In genomic region chr6:13575377-13575775, GRCh38 we compare ENCODE assay signal across 8 cellular contexts. TPM values are rescaled to one million over a fixed set of nuclear protein-coding genes. Genes with fewer than 3 reads are reported as not detected.
DNase-seq lines count a peak whose midpoint lies in the region; ATAC-seq and TF ChIP-seq lines count a peak whose summit lies in the region.

No MANE protein-coding gene starts in this region.

- H3K4me2 ChIP-seq in DOHH2 (ENCODE audit: low read length) (peak overlapping the region; percentile 96), parathyroid adenoma (ENCODE audit: low read length) (peak overlapping the region; percentile 97)

- CTCF ChIA-PET in Panc1 (lab: Charles Lee): no interaction called here

- intact Hi-C loops in Panc1 (cut with micrococcal nuclease; ENCODE audit: unreplicated experiment): loop anchor here (10.0 kb wide), 1 partner anchor 241 kb away; no protein-coding TSS in a partner anchor

- peak overlapping the region; percentile 92 for H3K4me3 ChIP-seq in DOHH2 (ENCODE audit: low read length)
- peak overlapping the region; percentile 73 to 88 for H3K4me3 ChIP-seq in Panc1 (ENCODE audit: low read depth in 2 of 2, low read length in 2 of 2)
- peak overlapping the region; percentile 98 for H3K4me3 ChIP-seq in parathyroid adenoma (ENCODE audit: low read depth, low read length)

- no peaks in the 10 kb centered on the region for H3K9me3 Mint-ChIP-seq in endothelial cell (ENCODE audit: unreplicated experiment)

- H3K27me3 ChIP-seq in DOHH2 (ENCODE audit: control insufficient read depth, low read length) (no peaks in the 10 kb centered on the region), Panc1 (ENCODE audit: control insufficient read depth, insufficient read depth, low read length) (no peaks in the 10 kb centered on the region), parathyroid adenoma (ENCODE audit: control insufficient read depth, insufficient read depth, low read length) (no peaks in the 10 kb centered on the region)

- H3K36me3 ChIP-seq in DOHH2 (ENCODE audit: control insufficient read depth, low read length): peaks cover 8% of the 10 kb centered on the region; the same call in 1 of the 2 replicates
- no peaks in the 10 kb centered on the region for H3K36me3 ChIP-seq in Panc1 (ENCODE audit: control insufficient read depth, insufficient read depth, low read length)
- no peaks in the 10 kb centered on the region for H3K36me3 ChIP-seq in parathyroid adenoma (ENCODE audit: control insufficient read depth, insufficient read depth, low read length)

- in situ Hi-C loops in Panc1 (cut with HindIII; ENCODE audit: low pct_unique_long_range_greater_than_20kb, low sequenced_read_pairs): no loop called here

- H3K9ac ChIP-seq in parathyroid adenoma: no peak overlapping the region

- ATAC-seq in Panc1: no peak
- no peak for ATAC-seq in HG03565 (IDR thresholded peaks at IDR 0.05; ENCODE audit: unreplicated experiment)

- no peaks in the 10 kb centered on the region for H3K9me3 ChIP-seq in DOHH2 (ENCODE audit: control insufficient read depth, insufficient read depth, low read length)
- no peaks in the 10 kb centered on the region for H3K9me3 ChIP-seq in Panc1 (ENCODE audit: control insufficient read depth, insufficient read depth, low read depth, low read length)
- H3K9me3 ChIP-seq in parathyroid adenoma (ENCODE audit: control insufficient read depth, low read length): no peaks in the 10 kb centered on the region

- H2AFZ ChIP-seq in parathyroid adenoma: peak overlapping the region; percentile 93

- H3F3A ChIP-seq in DOHH2 (ENCODE audit: control insufficient read depth, insufficient read depth): peaks cover 5% of the 10 kb centered on the region; the same call in 1 of the 2 replicates

- peak overlapping the region; percentile 89 for H3K27ac ChIP-seq in DOHH2 (ENCODE audit: low read depth, low read length)
- peak overlapping the region; percentile 90 for H3K27ac ChIP-seq in Panc1 (ENCODE audit: low read length)
- H3K27ac ChIP-seq in parathyroid adenoma: peak overlapping the region; percentile 98

- no TSS peak for BruUV-seq in Panc1 (replicated peaks; lab: Mats Ljungman, UMichigan)

- peak overlapping the region; percentile 72 for H3K27ac Mint-ChIP-seq in endothelial cell (ENCODE audit: unreplicated experiment)

- no peaks in the 10 kb centered on the region for H4K20me1 ChIP-seq in DOHH2 (ENCODE audit: control insufficient read depth, insufficient read depth, low read depth, low read length)

- POLR2A ChIA-PET in Panc1 (lab: Charles Lee): interaction anchor here (0.6 to 0.9 kb wide), 2 partner anchors 39 to 248 kb away, joined by 3 to 9 read pairs; no protein-coding TSS in a partner anchor

- H3K4me3 Mint-ChIP-seq in endothelial cell (ENCODE audit: unreplicated experiment): peak overlapping the region; percentile 98

- H3K4me1 ChIP-seq in DOHH2 (ENCODE audit: control insufficient read depth, low read length) (peaks cover 18% of the 10 kb centered on the region), Panc1 (ENCODE audit: control insufficient read depth, insufficient read depth, low read length) (peaks cover 11% of the 10 kb centered on the region; the same call in 1 of the 2 replicates), parathyroid adenoma (peaks cover 9% of the 10 kb centered on the region)

- H3K27me3 Mint-ChIP-seq in endothelial cell (ENCODE audit: unreplicated experiment): peaks cover 10% of the 10 kb centered on the region

- H3K4me1 Mint-ChIP-seq in endothelial cell (ENCODE audit: unreplicated experiment): peaks cover 9% of the 10 kb centered on the region

- H3K79me2 ChIP-seq in DOHH2 (ENCODE audit: control insufficient read depth, low read length) (peaks cover 23% of the 10 kb centered on the region), parathyroid adenoma (peaks cover 5% of the 10 kb centered on the region)

- DNase-seq in Panc1 (ENCODE audit: low read depth, low spot score): no peak
- no peak for DNase-seq in endothelial cell (ENCODE audit: low spot score)
- no peak for DNase-seq in A172 (ENCODE audit: low spot score)
- no peak for DNase-seq in central memory CD4-positive, alpha-beta T cell
- no peak for DNase-seq in epidermal melanocyte (ENCODE audit: insufficient read length, low spot score)

- peaks cover 5% of the 10 kb centered on the region for H3K36me3 Mint-ChIP-seq in endothelial cell (ENCODE audit: low read depth, unreplicated experiment)

- H3K9me2 ChIP-seq in DOHH2 (replicated peaks; ENCODE audit: control insufficient read depth, low read length): no peaks in the 10 kb centered on the region

- TF ChIP-seq CTCF in DOHH2 (IDR thresholded peaks at IDR 0.05; ENCODE audit: low read depth, low read length, poor library complexity, severe bottlenecking) (no peak), Panc1 (IDR thresholded peaks at IDR 0.05) (no peak; the same call in none of the 2 replicates), endothelial cell (IDR thresholded peaks at IDR 0.05; ENCODE audit: unreplicated experiment) (no peak), parathyroid adenoma (IDR thresholded peaks at IDR 0.05) (peak; percentile 75)

RNA-seq across cellular contexts. Expression of gene SIRT5, which starts 1.0 kb away (rescaled TPM):
- total RNA-seq in Panc1 (2021; ENCODE audit: unreplicated experiment): 11.0 TPM
- polyA plus RNA-seq in Panc1 (2012; ENCODE audit: insufficient read length): 6.9 TPM
- 16.0 TPM for total RNA-seq in endothelial cell (ENCODE audit: unreplicated experiment)
- total RNA-seq in A172 (2014; rRNA removed; shearing (Covaris generic)): 7.0 and 9.2 TPM in 2 replicates

RNA-seq across cellular contexts. Expression of gene NOL7, which starts 39.8 kb away (rescaled TPM):
- 74.4 TPM for total RNA-seq in Panc1 (2021; ENCODE audit: unreplicated experiment)
- polyA plus RNA-seq in Panc1 (2012; ENCODE audit: insufficient read length): 67.9 TPM
- total RNA-seq in endothelial cell (ENCODE audit: unreplicated experiment): 43.5 TPM
- total RNA-seq in A172 (2014; rRNA removed; shearing (Covaris generic)): 134 and 164 TPM in 2 replicates
